In genomic region chrX:71100581-71101505, GRCh38 we compare ENCODE assay signal across 13 cellular contexts. TPM values are rescaled to one million over a fixed set of nuclear protein-coding genes. Genes with fewer than 3 reads are reported as not detected.
A peak's percentile ranks its signal among the peaks of the same experiment; 100 is the strongest.
DNase-seq lines count a peak whose midpoint lies in the region; ATAC-seq and TF ChIP-seq lines count a peak whose summit lies in the region.
"Had no signal": no experiment of that assay in that cellular context is flagged by ENCODE, and none has a peak within 500 bp of the region (broad histone marks: within the 10 kb centered on the region; RNA-seq: fewer than 3 reads in every experiment).

No MANE protein-coding gene starts in this region.

- intact Hi-C loops in CD4-positive, alpha-beta memory T cell (cut with micrococcal nuclease): no loop called here

- no peaks in the 10 kb centered on the region for H3K9me3 ChIP-seq in CD4-positive, alpha-beta memory T cell (ENCODE audit: control insufficient read depth in 1 of 2, low read length in 2 of 2)
- H3K9me3 ChIP-seq in HUES48 (ENCODE audit: control insufficient read depth, insufficient read depth, low read length): peaks cover 12% of the 10 kb centered on the region
- H3K9me3 ChIP-seq: SJSA1 had no signal

- H3K9me3 Mint-ChIP-seq in CD4-positive, alpha-beta memory T cell: no peaks in the 10 kb centered on the region
- no peaks in the 10 kb centered on the region for H3K9me3 Mint-ChIP-seq in endothelial cell (ENCODE audit: unreplicated experiment)

- POLR2A ChIA-PET in CD4-positive, alpha-beta memory T cell (lab: Charles Lee; ENCODE audit: partially characterized antibody): interaction anchor here (0.5 to 5.3 kb wide), 14 partner anchors 12 to 265 kb away, joined by 3 to 141 read pairs (median 4); partner anchors contain the start of genes IL2RG, MED12, SNX12 and TAF1

- no peak overlapping the region for H3K4me3 ChIP-seq in CD4-positive, alpha-beta memory T cell (ENCODE audit: low read length in 2 of 2)
- H3K4me3 ChIP-seq in HUES48 (ENCODE audit: low read depth, low read length): peak overlapping the region; percentile 52; the same call in 1 of the 2 replicates
- H3K4me3 ChIP-seq: SJSA1 had no signal

- no peaks in the 10 kb centered on the region for H3K27me3 ChIP-seq in CD4-positive, alpha-beta memory T cell (ENCODE audit: insufficient read depth, low read length)
- peaks cover 13% of the 10 kb centered on the region; the same call in 1 of the 2 replicates for H3K27me3 ChIP-seq in HUES48 (ENCODE audit: control insufficient read depth, insufficient read depth, low read length)
- H3K27me3 ChIP-seq: SJSA1 had no signal

- ATAC-seq in HG03442 (IDR thresholded peaks at IDR 0.05; ENCODE audit: unreplicated experiment): no peak
- no peak for ATAC-seq in GM19035 (IDR thresholded peaks at IDR 0.05; ENCODE audit: unreplicated experiment)

- no peak overlapping the region for H3K27ac ChIP-seq in CD4-positive, alpha-beta memory T cell (ENCODE audit: low read depth, low read length)
- H3K27ac ChIP-seq in HUES48 (ENCODE audit: low read depth, low read length): no peak overlapping the region
- H3K27ac ChIP-seq: SJSA1 had no signal

- peak; percentile 24 for TF ChIP-seq CTCF in endothelial cell (IDR thresholded peaks at IDR 0.05; ENCODE audit: unreplicated experiment)

- H3K27me3 Mint-ChIP-seq in CD4-positive, alpha-beta memory T cell: no peaks in the 10 kb centered on the region
- peaks cover under 1% of the 10 kb centered on the region for H3K27me3 Mint-ChIP-seq in endothelial cell (ENCODE audit: unreplicated experiment)

- peaks cover 79% of the 10 kb centered on the region for H3K4me1 ChIP-seq in CD4-positive, alpha-beta memory T cell (ENCODE audit: insufficient read depth, low read length)
- peaks cover 32% of the 10 kb centered on the region for H3K4me1 ChIP-seq in HUES48 (ENCODE audit: control insufficient read depth, insufficient read depth, low read length)
- H3K4me1 ChIP-seq: SJSA1 had no signal

- no peak overlapping the region for H3K9ac ChIP-seq in HUES48 (ENCODE audit: low read depth, low read length)

- H3K27ac Mint-ChIP-seq in CD4-positive, alpha-beta memory T cell: peak overlapping the region; percentile 76 to 97 (median 91)
- no peak overlapping the region for H3K27ac Mint-ChIP-seq in endothelial cell (ENCODE audit: unreplicated experiment)

- DNase-seq in CD4-positive, alpha-beta memory T cell: peak in 1 of 5 donors; percentile 28
- DNase-seq in endothelial cell (ENCODE audit: low spot score) (no peak), NCI-H510A (lab: John Stamatoyannopoulos, UW) (no peak)
- DNase-seq: amygdala; effector CD4-positive, alpha-beta T cell; glutamatergic neuron; NCI-H1694 treated with DMSO at 0.1 percent for 48 hours had no signal

- no peaks in the 10 kb centered on the region for H3K36me3 ChIP-seq in CD4-positive, alpha-beta memory T cell (ENCODE audit: insufficient read depth, low read length)
- H3K36me3 ChIP-seq in HUES48 (ENCODE audit: control insufficient read depth, insufficient read depth, low read length): peaks cover 7% of the 10 kb centered on the region; the same call in 1 of the 2 replicates
- H3K36me3 ChIP-seq: SJSA1 had no signal

- H3K4me1 Mint-ChIP-seq in CD4-positive, alpha-beta memory T cell: peaks cover 48 to 89% (median 72%) of the 10 kb centered on the region in 4 donors
- peaks cover 22% of the 10 kb centered on the region for H3K4me1 Mint-ChIP-seq in endothelial cell (ENCODE audit: unreplicated experiment)

- H3K4me3 Mint-ChIP-seq in CD4-positive, alpha-beta memory T cell: peak overlapping the region in 2 of 8 donors; percentile 2 to 49
- peak overlapping the region; percentile 14 for H3K4me3 Mint-ChIP-seq in endothelial cell (ENCODE audit: unreplicated experiment)

- H3K36me3 Mint-ChIP-seq in CD4-positive, alpha-beta memory T cell: peaks cover 5 to 6% of the 10 kb centered on the region in 2 donors
- no peaks in the 10 kb centered on the region for H3K36me3 Mint-ChIP-seq in endothelial cell (ENCODE audit: low read depth, unreplicated experiment)

- CTCF ChIA-PET in CD4-positive, alpha-beta memory T cell (lab: Charles Lee; ENCODE audit: partially characterized antibody): interaction anchor here (2.4 to 4.7 kb wide), 5 partner anchors 11 to 77 kb away, joined by 10 to 75 read pairs (median 18); partner anchors contain the start of genes IL2RG and MED12

RNA-seq across cellular contexts. Expression of gene FOXO4, which starts 5.2 kb away (rescaled TPM):
- total RNA-seq in CD4-positive, alpha-beta memory T cell: 10 to 100 TPM; 41.9 to 42.9 TPM
- polyA plus RNA-seq in CD4-positive, alpha-beta memory T cell: 1 to 10 TPM in 1 of 2 donors, under 1 TPM in 1; 0.45 to 2.6 TPM
- total RNA-seq in endothelial cell (ENCODE audit: unreplicated experiment): 16.4 TPM
- total RNA-seq: SJSA1 had no signal

RNA-seq across cellular contexts. Expression of gene CXorf65, which starts 5.7 kb away (rescaled TPM):
- total RNA-seq in CD4-positive, alpha-beta memory T cell: 10 to 100 TPM; 45.1 to 51.6 TPM
- 1 to 10 TPM; 3.1 to 7.4 TPM for polyA plus RNA-seq in CD4-positive, alpha-beta memory T cell
- not detected for total RNA-seq in endothelial cell (ENCODE audit: unreplicated experiment)
- total RNA-seq: liver, osteoblast, SJSA1 had no signal
- polyA plus RNA-seq: liver had no signal

RNA-seq across cellular contexts. Expression of gene IL2RG, which starts 10.5 kb away (rescaled TPM):
- 100 to 1,000 TPM; 378 to 379 TPM for total RNA-seq in CD4-positive, alpha-beta memory T cell
- 1,000 to 10,000 TPM; 1,405 to 1,440 TPM for polyA plus RNA-seq in CD4-positive, alpha-beta memory T cell
- not detected for total RNA-seq in endothelial cell (ENCODE audit: unreplicated experiment)
- total RNA-seq: osteoblast, SJSA1 had no signal

RNA-seq across cellular contexts. Expression of gene MED12, which starts 17.6 kb away (rescaled TPM):
- 10 to 100 TPM; 84.4 to 89.9 TPM for total RNA-seq in CD4-positive, alpha-beta memory T cell
- polyA plus RNA-seq in CD4-positive, alpha-beta memory T cell: 10 to 100 TPM in 1 of 2 donors, 1 to 10 TPM in 1; 3.4 to 18.7 TPM
- total RNA-seq in endothelial cell (ENCODE audit: unreplicated experiment): 128 TPM
- total RNA-seq: SJSA1 had no signal

RNA-seq across cellular contexts. Expression of gene SNX12, which starts 32.7 kb away (rescaled TPM):
- total RNA-seq in CD4-positive, alpha-beta memory T cell: 10 to 100 TPM; 36.7 to 36.9 TPM
- polyA plus RNA-seq in CD4-positive, alpha-beta memory T cell: 1 to 10 TPM; 3.0 to 4.2 TPM
- 95.0 TPM for total RNA-seq in endothelial cell (ENCODE audit: unreplicated experiment)

Comparison
In these comparisons a context has a peak if more than half of its experiments do, and no peak if none do; other contexts are left out.
1. RNA of gene CXorf65, which starts 5.7 kb away (total RNA-seq): 45.1 to 51.6 TPM in CD4-positive, alpha-beta memory T cell; not detected in endothelial cell (single experiment); every median in the first group is over 10 times any median in the second.
2. RNA of gene IL2RG, which starts 10.5 kb away (total RNA-seq): 378 to 379 TPM in CD4-positive, alpha-beta memory T cell; not detected in endothelial cell (single experiment); every median in the first group is over 100 times any median in the second.